In the genomic region with DNA sequence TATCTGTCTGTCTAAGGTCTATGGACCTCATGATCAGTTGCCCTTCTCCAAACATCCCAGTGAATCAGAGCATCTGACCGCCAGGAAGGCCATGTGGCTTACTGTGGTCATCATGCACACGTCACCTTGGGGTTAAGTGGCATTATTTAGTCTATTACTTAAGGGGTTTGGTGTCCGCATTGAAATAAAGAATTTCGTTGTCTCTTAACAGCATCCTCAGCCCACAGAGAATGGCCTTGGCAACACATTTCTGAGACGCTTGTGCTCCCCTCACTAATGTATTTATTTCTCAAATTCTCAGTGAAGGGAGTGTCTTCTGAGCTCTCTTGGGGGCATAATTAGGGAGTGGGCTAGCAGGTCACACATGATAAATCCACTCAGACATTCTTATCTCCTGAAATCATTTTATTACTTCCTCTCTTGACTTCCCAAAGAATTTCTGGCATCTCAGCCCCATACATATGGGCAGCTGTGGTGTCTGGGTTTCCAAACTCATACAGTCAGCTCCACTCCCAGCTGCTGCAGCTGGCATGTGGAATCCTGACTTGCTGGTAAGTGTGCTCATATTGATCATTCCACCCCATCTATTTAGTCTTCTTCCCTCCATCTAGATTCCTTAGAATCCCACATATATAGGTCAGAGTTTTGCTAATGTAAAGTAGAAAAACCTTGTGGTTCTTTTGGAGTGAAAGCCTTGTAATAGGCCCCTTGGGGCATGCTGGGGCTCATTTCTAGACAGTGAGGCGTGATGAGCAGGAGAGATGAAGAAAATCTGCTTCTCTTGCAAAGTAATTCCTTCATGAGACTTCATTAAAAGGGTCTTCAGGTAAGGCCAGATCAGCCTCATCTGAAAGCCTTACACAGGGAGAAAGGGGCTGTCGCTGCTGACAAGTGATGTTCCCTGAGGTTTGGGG, we compare ENCODE assay signal across 2 cellular contexts.
TF ChIP-seq lines count a peak whose summit lies in the region.

No MANE protein-coding gene starts in this region.

TF ChIP-seq in A549, 52 proteins besides CTCF, POLR2A, EP300 and RAD21 (continued from another document):
- peak; percentile 73 for TF ChIP-seq MAX (IDR thresholded peaks at IDR 0.05)
- peak; percentile 29; the same call in 1 of the 2 replicates for TF ChIP-seq MYC (IDR thresholded peaks at IDR 0.05; ENCODE audit: borderline replicate concordance, low read length)
- TF ChIP-seq ZNF302 (CRISPR knock-in tag; IDR thresholded peaks at IDR 0.05) = no peak
- TF ChIP-seq BCL3 (IDR thresholded peaks at IDR 0.05) = peak; percentile 70; the same call in 1 of the 3 replicates
- peak; percentile 77 for TF ChIP-seq GATA3 (IDR thresholded peaks at IDR 0.05; ENCODE audit: borderline replicate concordance)
- TF ChIP-seq MAFK (IDR thresholded peaks at IDR 0.05; ENCODE audit: partially characterized antibody) = no peak
- TF ChIP-seq, protein P1, sequence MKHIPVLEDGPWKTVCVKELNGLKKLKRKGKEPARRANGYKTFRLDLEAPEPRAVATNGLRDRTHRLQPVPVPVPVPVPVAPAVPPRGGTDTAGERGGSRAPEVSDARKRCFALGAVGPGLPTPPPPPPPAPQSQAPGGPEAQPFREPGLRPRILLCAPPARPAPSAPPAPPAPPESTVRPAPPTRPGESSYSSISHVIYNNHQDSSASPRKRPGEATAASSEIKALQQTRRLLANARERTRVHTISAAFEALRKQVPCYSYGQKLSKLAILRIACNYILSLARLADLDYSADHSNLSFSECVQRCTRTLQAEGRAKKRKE (CRISPR knock-in tag; IDR thresholded peaks at IDR 0.05; ENCODE audit: low read depth) = no peak; the same call in 1 of the 2 replicates
- TF ChIP-seq NFE2L2 (conservative IDR thresholded peaks at IDR 0.05; ENCODE audit: low read length) = no peak
- no peak for TF ChIP-seq SMC3 (IDR thresholded peaks at IDR 0.05)

TF ChIP-seq in HEK293, 187 proteins besides CTCF, POLR2A, EP300 and RAD21 (continued from another document):
- TF ChIP-seq ZBTB11 (tag by site-specific recombination; conservative IDR thresholded peaks at IDR 0.05; ENCODE audit: low read depth) = no peak
- TF ChIP-seq ZNF394 (tag by site-specific recombination; IDR thresholded peaks at IDR 0.05; ENCODE audit: borderline replicate concordance) = no peak
- no peak for TF ChIP-seq KLF8 (tag by site-specific recombination; IDR thresholded peaks at IDR 0.05)
- TF ChIP-seq, protein P2, sequence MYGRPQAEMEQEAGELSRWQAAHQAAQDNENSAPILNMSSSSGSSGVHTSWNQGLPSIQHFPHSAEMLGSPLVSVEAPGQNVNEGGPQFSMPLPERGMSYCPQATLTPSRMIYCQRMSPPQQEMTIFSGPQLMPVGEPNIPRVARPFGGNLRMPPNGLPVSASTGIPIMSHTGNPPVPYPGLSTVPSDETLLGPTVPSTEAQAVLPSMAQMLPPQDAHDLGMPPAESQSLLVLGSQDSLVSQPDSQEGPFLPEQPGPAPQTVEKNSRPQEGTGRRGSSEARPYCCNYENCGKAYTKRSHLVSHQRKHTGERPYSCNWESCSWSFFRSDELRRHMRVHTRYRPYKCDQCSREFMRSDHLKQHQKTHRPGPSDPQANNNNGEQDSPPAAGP (tag by site-specific recombination; IDR thresholded peaks at IDR 0.05) = peak; percentile 52; the same call in 1 of the 2 replicates
- TF ChIP-seq ZBTB1 (tag by site-specific recombination; IDR thresholded peaks at IDR 0.05) = no peak
- TF ChIP-seq ZNF341 (tag by site-specific recombination; IDR thresholded peaks at IDR 0.05; ENCODE audit: low read depth) = no peak
- no peak for TF ChIP-seq ZNF221 (tag by site-specific recombination; IDR thresholded peaks at IDR 0.05; ENCODE audit: borderline replicate concordance)
- TF ChIP-seq, protein P3, sequence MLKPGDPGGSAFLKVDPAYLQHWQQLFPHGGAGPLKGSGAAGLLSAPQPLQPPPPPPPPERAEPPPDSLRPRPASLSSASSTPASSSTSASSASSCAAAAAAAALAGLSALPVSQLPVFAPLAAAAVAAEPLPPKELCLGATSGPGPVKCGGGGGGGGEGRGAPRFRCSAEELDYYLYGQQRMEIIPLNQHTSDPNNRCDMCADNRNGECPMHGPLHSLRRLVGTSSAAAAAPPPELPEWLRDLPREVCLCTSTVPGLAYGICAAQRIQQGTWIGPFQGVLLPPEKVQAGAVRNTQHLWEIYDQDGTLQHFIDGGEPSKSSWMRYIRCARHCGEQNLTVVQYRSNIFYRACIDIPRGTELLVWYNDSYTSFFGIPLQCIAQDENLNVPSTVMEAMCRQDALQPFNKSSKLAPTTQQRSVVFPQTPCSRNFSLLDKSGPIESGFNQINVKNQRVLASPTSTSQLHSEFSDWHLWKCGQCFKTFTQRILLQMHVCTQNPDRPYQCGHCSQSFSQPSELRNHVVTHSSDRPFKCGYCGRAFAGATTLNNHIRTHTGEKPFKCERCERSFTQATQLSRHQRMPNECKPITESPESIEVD (tag by site-specific recombination; IDR thresholded peaks at IDR 0.05) = no peak
- TF ChIP-seq ZEB2 (tag by site-specific recombination; IDR thresholded peaks at IDR 0.05) = no peak
- TF ChIP-seq ZNF155 (tag by site-specific recombination; IDR thresholded peaks at IDR 0.05) = no peak
- TF ChIP-seq ZNF555 (tag by site-specific recombination; conservative IDR thresholded peaks at IDR 0.05) = no peak
- TF ChIP-seq YY1 (tag by site-specific recombination; IDR thresholded peaks at IDR 0.05) = no peak
- TF ChIP-seq GLIS1 (tag by site-specific recombination; IDR thresholded peaks at IDR 0.05) = peak; percentile 43; the same call in 1 of the 2 replicates
TF ChIP-seq in HEK293: peak in this region for 2.
